In genomic region chr1:223748405-223748772, GRCh38 we compare ENCODE assay signal across 8 cellular contexts. TPM values are rescaled to one million over a fixed set of nuclear protein-coding genes. Genes with fewer than 3 reads are reported as not detected.
A peak's percentile ranks its signal among the peaks of the same experiment; 100 is the strongest.
DNase-seq lines count a peak whose midpoint lies in the region; ATAC-seq lines count a peak whose summit lies in the region.

No MANE protein-coding gene starts in this region.

- peaks cover 15% of the 10 kb centered on the region for H3K36me3 Mint-ChIP-seq in activated naive CD8-positive, alpha-beta T cell
- H3K36me3 Mint-ChIP-seq in activated naive CD8-positive, alpha-beta T cell treated with anti-CD3 and anti-CD28 coated beads for 36 hours = peaks cover 11% of the 10 kb centered on the region
- H3K36me3 Mint-ChIP-seq in activated T-helper 2 cell treated with anti-CD3 and anti-CD28 coated beads, Interferon-gamma antibody, Interleukin-2, Interleukin-4, amounts not matched to agents 10 μg/mL and 5 μg/mL and 100 μg/mL, durations not matched to agents 14 hours and 24 hours and 36 hours (ENCODE audit: low read depth) = peaks cover 72% of the 10 kb centered on the region

- peaks cover 4% of the 10 kb centered on the region for H3K9me3 ChIP-seq in iPS-18c (ENCODE audit: control insufficient read depth, insufficient read depth, low read length)
- no peaks in the 10 kb centered on the region for H3K9me3 ChIP-seq in subcutaneous abdominal adipose tissue (ENCODE audit: control insufficient read depth in 5 of 5, low read length in 5 of 5)

- H3K9me3 Mint-ChIP-seq in activated naive CD8-positive, alpha-beta T cell (ENCODE audit: low read depth) = no peaks in the 10 kb centered on the region
- H3K9me3 Mint-ChIP-seq in activated naive CD8-positive, alpha-beta T cell treated with anti-CD3 and anti-CD28 coated beads for 36 hours = no peaks in the 10 kb centered on the region
- H3K9me3 Mint-ChIP-seq in activated T-helper 2 cell treated with anti-CD3 and anti-CD28 coated beads, Interferon-gamma antibody, Interleukin-2, Interleukin-4, amounts not matched to agents 10 μg/mL and 5 μg/mL and 100 μg/mL, durations not matched to agents 14 hours and 24 hours and 36 hours = no peaks in the 10 kb centered on the region

- peak overlapping the region; percentile 72; the same call in 1 of the 2 replicates for H3K4me3 ChIP-seq in iPS-18c (ENCODE audit: insufficient read depth, low read depth, low read length)
- H3K4me3 ChIP-seq in subcutaneous abdominal adipose tissue (ENCODE audit: low read depth in 1 of 5, low read length in 5 of 5) = peak overlapping the region; percentile 43 to 74 (median 60)

- intact Hi-C loops in activated T-helper 2 cell treated with anti-CD3 and anti-CD28 coated beads, Interferon-gamma antibody, Interleukin-2, Interleukin-4, amounts not matched to agents 10 μg/mL and 5 μg/mL and 100 μg/mL, durations not matched to agents 14 hours and 24 hours and 36 hours (cut with micrococcal nuclease) = loop anchor here (2.0 kb wide), 1 partner anchor 22 kb away; no protein-coding TSS in a partner anchor

- ATAC-seq in HG02642 (IDR thresholded peaks at IDR 0.05; ENCODE audit: poor library complexity, unreplicated experiment) (no peak), HG02759 (IDR thresholded peaks at IDR 0.05; ENCODE audit: unreplicated experiment) (no peak)

- peak overlapping the region; percentile 84 for H3K27ac ChIP-seq in subcutaneous abdominal adipose tissue (ENCODE audit: low read depth, low read length)

- H3K27me3 ChIP-seq in subcutaneous abdominal adipose tissue (ENCODE audit: control insufficient read depth in 5 of 5, insufficient read depth in 4 of 5, low read length in 5 of 5) = no peaks in the 10 kb centered on the region

- DNase-seq in activated naive CD8-positive, alpha-beta T cell treated with anti-CD3 and anti-CD28 coated beads for 36 hours = no peak
- DNase-seq in activated T-helper 2 cell treated with anti-CD3 and anti-CD28 coated beads, Interferon-gamma antibody, Interleukin-2, Interleukin-4, amounts not matched to agents 10 μg/mL and 5 μg/mL and 100 μg/mL, durations not matched to agents 14 hours and 24 hours and 36 hours (ENCODE audit: low spot score) = no peak
- no peak for DNase-seq in HuH-7 (ENCODE audit: low spot score)

- H3K9ac ChIP-seq in subcutaneous abdominal adipose tissue (ENCODE audit: low read length in 5 of 5) = peak overlapping the region in 4 of 5 donors; percentile 30 to 71 (median 53)

- H3K36me3 ChIP-seq in subcutaneous abdominal adipose tissue (ENCODE audit: control insufficient read depth in 5 of 5, insufficient read depth in 5 of 5, low read length in 5 of 5) = peaks cover 3 to 81% (median 71%) of the 10 kb centered on the region in 5 donors

- peaks cover 6 to 50% (median 20%) of the 10 kb centered on the region in 5 donors for H3K4me1 ChIP-seq in subcutaneous abdominal adipose tissue (ENCODE audit: control insufficient read depth in 5 of 5, insufficient read depth in 5 of 5, low read length in 5 of 5)

- peaks cover 9% of the 10 kb centered on the region for H3K4me1 Mint-ChIP-seq in activated naive CD8-positive, alpha-beta T cell (ENCODE audit: low read depth)
- peaks cover 2% of the 10 kb centered on the region for H3K4me1 Mint-ChIP-seq in activated naive CD8-positive, alpha-beta T cell treated with anti-CD3 and anti-CD28 coated beads for 36 hours
- peaks cover 15% of the 10 kb centered on the region for H3K4me1 Mint-ChIP-seq in activated T-helper 2 cell treated with anti-CD3 and anti-CD28 coated beads, Interferon-gamma antibody, Interleukin-2, Interleukin-4, amounts not matched to agents 10 μg/mL and 5 μg/mL and 100 μg/mL, durations not matched to agents 14 hours and 24 hours and 36 hours (ENCODE audit: low read depth)

- no peaks in the 10 kb centered on the region for H3K27me3 Mint-ChIP-seq in activated naive CD8-positive, alpha-beta T cell
- H3K27me3 Mint-ChIP-seq in activated naive CD8-positive, alpha-beta T cell treated with anti-CD3 and anti-CD28 coated beads for 36 hours = no peaks in the 10 kb centered on the region
- no peaks in the 10 kb centered on the region for H3K27me3 Mint-ChIP-seq in activated T-helper 2 cell treated with anti-CD3 and anti-CD28 coated beads, Interferon-gamma antibody, Interleukin-2, Interleukin-4, amounts not matched to agents 10 μg/mL and 5 μg/mL and 100 μg/mL, durations not matched to agents 14 hours and 24 hours and 36 hours (ENCODE audit: low read depth)

- H3K27ac Mint-ChIP-seq in activated naive CD8-positive, alpha-beta T cell = no peak overlapping the region
- H3K27ac Mint-ChIP-seq in activated naive CD8-positive, alpha-beta T cell treated with anti-CD3 and anti-CD28 coated beads for 36 hours = no peak overlapping the region
- H3K27ac Mint-ChIP-seq in activated T-helper 2 cell treated with anti-CD3 and anti-CD28 coated beads, Interferon-gamma antibody, Interleukin-2, Interleukin-4, amounts not matched to agents 10 μg/mL and 5 μg/mL and 100 μg/mL, durations not matched to agents 14 hours and 24 hours and 36 hours = no peak overlapping the region

- peak overlapping the region; percentile 74 for H3K4me3 Mint-ChIP-seq in activated naive CD8-positive, alpha-beta T cell
- H3K4me3 Mint-ChIP-seq in activated naive CD8-positive, alpha-beta T cell treated with anti-CD3 and anti-CD28 coated beads for 36 hours = no peak overlapping the region
- H3K4me3 Mint-ChIP-seq in activated T-helper 2 cell treated with anti-CD3 and anti-CD28 coated beads, Interferon-gamma antibody, Interleukin-2, Interleukin-4, amounts not matched to agents 10 μg/mL and 5 μg/mL and 100 μg/mL, durations not matched to agents 14 hours and 24 hours and 36 hours (ENCODE audit: low read depth) = peak overlapping the region; percentile 53

RNA-seq across cellular contexts. Expression of gene CAPN2, which starts 36.0 kb away (rescaled TPM):
- 10 to 100 TPM; 23.6 to 24.3 TPM for total RNA-seq in activated naive CD8-positive, alpha-beta T cell treated with anti-CD3 and anti-CD28 coated beads for 36 hours
- 91.3 and 93.5 TPM in 2 replicates for total RNA-seq in activated T-helper 2 cell treated with anti-CD3 and anti-CD28 coated beads, Interferon-gamma antibody, Interleukin-2, Interleukin-4, amounts not matched to agents 10 μg/mL and 5 μg/mL and 100 μg/mL, durations not matched to agents 14 hours and 24 hours and 36 hours
